1 cellular context compared by ENCODE assay signal in the genomic region with DNA sequence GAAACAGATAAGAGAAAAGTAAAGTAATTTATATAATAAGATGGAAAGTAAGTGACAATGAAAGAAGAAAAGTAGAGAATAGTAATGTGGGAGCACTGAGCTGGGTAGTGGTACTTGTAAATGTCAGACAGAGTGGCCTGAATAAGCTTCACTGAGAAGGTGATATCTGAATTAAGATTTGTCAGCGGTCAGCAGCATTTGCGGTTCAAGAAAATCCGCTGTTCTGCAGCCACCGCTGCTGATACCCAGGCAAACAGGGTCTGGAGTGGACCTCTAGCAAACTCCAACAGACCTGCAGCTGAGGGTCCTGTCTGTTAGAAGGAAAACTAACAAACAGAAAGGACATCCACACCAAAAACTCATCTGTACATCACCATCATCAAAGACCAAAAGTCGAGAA. TPM values are rescaled to one million over a fixed set of nuclear protein-coding genes. Genes with fewer than 3 reads are reported as not detected.
"Had no signal": no experiment of that assay in that cellular context is flagged by ENCODE, and none has a peak within 500 bp of the region (broad histone marks: within the 10 kb centered on the region; RNA-seq: fewer than 3 reads in every experiment).

No MANE protein-coding gene starts in this region.

RNA-seq across cellular contexts. Expression of gene TTC39A, which starts 55.9 kb away (rescaled TPM):
- polyA plus RNA-seq: immature natural killer cell had no signal
